Comparison of ENCODE assay signal across 8 cellular contexts in the genomic region with DNA sequence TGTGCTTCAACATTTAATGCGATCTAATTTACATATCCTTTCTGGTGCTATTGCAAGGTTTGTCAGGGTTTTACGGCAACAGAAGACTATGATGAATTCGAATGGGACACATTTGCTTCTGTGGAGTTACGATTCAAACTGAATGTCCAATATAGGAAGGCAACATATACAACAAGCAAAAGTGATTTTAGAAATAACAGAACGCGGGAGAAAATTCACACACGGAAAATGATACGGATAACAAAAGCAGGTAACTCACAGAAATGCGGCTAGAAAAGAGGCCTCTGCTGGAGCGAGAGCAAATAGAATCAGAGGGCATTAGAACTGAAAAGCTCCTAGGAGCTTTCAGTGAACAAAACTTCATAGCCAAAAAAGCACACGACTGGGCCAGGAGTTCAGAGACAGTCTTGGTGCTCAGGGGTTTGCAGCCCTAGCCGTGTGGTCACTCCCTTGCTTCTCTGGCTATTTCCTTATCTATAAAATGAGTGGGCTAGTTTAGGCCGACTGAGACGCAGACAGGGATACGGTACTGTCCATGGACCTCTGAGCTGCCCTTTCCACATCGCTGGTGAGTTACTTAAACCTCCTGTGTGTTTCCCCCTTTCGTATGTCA. TPM values are rescaled to one million over a fixed set of nuclear protein-coding genes. Genes with fewer than 3 reads are reported as not detected.
DNase-seq lines count a peak whose midpoint lies in the region; ATAC-seq and TF ChIP-seq lines count a peak whose summit lies in the region.

No MANE protein-coding gene starts in this region.

- H3K27ac Mint-ChIP-seq in brain, result peak overlapping the region; percentile 79 to 99 (median 96)

- H3K36me3 ChIP-seq in tibial artery, result no peaks in the 10 kb centered on the region

- peaks cover 0 to 9% (median 0%) of the 10 kb centered on the region in 5 experiments for H3K9me3 Mint-ChIP-seq in brain

- no peaks in the 10 kb centered on the region for H3K36me3 Mint-ChIP-seq in brain

- peak overlapping the region; percentile 98 to 99 for H3K27ac ChIP-seq in tibial artery

- intact Hi-C loops in tibial artery (cut with DNase I; ENCODE audit: low total_unique reads), result no loop called here

- H3K27me3 ChIP-seq in tibial artery, result no peaks in the 10 kb centered on the region

- H3K4me3 Mint-ChIP-seq in brain, result peak overlapping the region; percentile 93 to 97 (median 94)

- H3K4me3 ChIP-seq in tibial artery, result peak overlapping the region; percentile 94 to 99

- peak; percentile 2 for DNase-seq in stimulated activated CD4-positive, alpha-beta T cell treated with anti-CD3 and anti-CD28 coated beads, Interleukin-15, amount 100 ng/mL, for 24 hours
- DNase-seq in stimulated activated CD4-positive, alpha-beta T cell treated with anti-CD3 and anti-CD28 coated beads, Interleukin-2, amount 100 ng/mL, for 24 hours, result no peak
- peak; percentile 78 for DNase-seq in NCI-H69 (lab: John Stamatoyannopoulos, UW)
- no peak for DNase-seq in left lobe of liver (ENCODE audit: low spot score)
- DNase-seq in tibial artery, result no peak
- DNase-seq in COR-L47 (lab: John Stamatoyannopoulos, UW), result no peak

- peak; percentile 29 for ATAC-seq in HG02678 (IDR thresholded peaks at IDR 0.05; ENCODE audit: unreplicated experiment)
- peak; percentile 41 for ATAC-seq in left lobe of liver

- peaks cover 44% of the 10 kb centered on the region for H3K4me1 Mint-ChIP-seq in brain

- H3K4me1 ChIP-seq in tibial artery, result peaks cover 0 to 34% (median 9%) of the 10 kb centered on the region in 4 donors

- no peaks in the 10 kb centered on the region for H3K9me3 ChIP-seq in tibial artery

- H3K27me3 Mint-ChIP-seq in brain, result peaks cover 26% of the 10 kb centered on the region

- TF ChIP-seq CTCF in brain (conservative IDR thresholded peaks at IDR 0.05), result no peak
- TF ChIP-seq CTCF in tibial artery (IDR thresholded peaks at IDR 0.05), result no peak

RNA-seq across cellular contexts. Expression of gene TAX1BP1, which starts 0.6 kb away (rescaled TPM):
- polyA plus RNA-seq in brain (ENCODE audit: insufficient read depth, low read depth, low replicate concordance), result 51.2 TPM
- 32.4 TPM for total RNA-seq in left lobe of liver

Comparison
In these comparisons a context has a peak if more than half of its experiments do, and no peak if none do; other contexts are left out.
1. DNase-seq: peak in stimulated activated CD4-positive, alpha-beta T cell treated with anti-CD3 and anti-CD28 coated beads, Interleukin-15, amount 100 ng/mL, for 24 hours (single experiment) and NCI-H69 (single experiment); none in stimulated activated CD4-positive, alpha-beta T cell treated with anti-CD3 and anti-CD28 coated beads, Interleukin-2, amount 100 ng/mL, for 24 hours (0 of 2), left lobe of liver (single experiment), tibial artery (0 of 2) and COR-L47 (single experiment).